Comparison of ENCODE assay signal across 1 cellular context in the genomic region with DNA sequence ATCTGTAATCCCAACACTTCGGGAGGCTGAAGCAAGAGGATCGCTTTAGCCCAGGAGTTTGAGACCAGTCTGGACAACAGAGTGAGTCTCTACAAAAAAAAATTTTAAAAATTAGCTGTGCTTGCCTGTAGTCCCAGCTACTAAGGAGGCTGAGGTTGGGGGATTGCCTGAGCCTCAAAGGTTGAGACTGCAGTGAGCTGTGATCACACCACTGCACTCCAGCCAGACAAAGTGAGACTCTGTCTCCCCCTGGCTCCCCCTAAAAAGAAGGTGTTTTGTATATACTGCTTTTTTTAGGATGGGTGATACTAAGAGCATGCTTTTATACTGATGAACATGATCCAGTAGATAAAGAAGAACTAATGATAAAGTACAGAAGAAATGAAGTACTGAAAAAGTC.
TF ChIP-seq lines count a peak whose summit lies in the region.

No MANE protein-coding gene starts in this region.

TF ChIP-seq in GM12878, 131 proteins besides CTCF, POLR2A, EP300 and RAD21 (continued from another document):
- TF ChIP-seq ETV6 (conservative IDR thresholded peaks at IDR 0.05 in 1 of 2, IDR thresholded peaks at IDR 0.05 in 1 of 2; ENCODE audit: borderline replicate concordance in 1 of 2, low read depth in 1 of 2) = no peak
- TF ChIP-seq CBX3 (IDR thresholded peaks at IDR 0.05; ENCODE audit: borderline replicate concordance, low read depth) = no peak
- TF ChIP-seq, protein P1, sequence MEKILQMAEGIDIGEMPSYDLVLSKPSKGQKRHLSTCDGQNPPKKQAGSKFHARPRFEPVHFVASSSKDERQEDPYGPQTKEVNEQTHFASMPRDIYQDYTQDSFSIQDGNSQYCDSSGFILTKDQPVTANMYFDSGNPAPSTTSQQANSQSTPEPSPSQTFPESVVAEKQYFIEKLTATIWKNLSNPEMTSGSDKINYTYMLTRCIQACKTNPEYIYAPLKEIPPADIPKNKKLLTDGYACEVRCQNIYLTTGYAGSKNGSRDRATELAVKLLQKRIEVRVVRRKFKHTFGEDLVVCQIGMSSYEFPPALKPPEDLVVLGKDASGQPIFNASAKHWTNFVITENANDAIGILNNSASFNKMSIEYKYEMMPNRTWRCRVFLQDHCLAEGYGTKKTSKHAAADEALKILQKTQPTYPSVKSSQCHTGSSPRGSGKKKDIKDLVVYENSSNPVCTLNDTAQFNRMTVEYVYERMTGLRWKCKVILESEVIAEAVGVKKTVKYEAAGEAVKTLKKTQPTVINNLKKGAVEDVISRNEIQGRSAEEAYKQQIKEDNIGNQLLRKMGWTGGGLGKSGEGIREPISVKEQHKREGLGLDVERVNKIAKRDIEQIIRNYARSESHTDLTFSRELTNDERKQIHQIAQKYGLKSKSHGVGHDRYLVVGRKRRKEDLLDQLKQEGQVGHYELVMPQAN (conservative IDR thresholded peaks at IDR 0.05) = no peak
- TF ChIP-seq, protein P2, sequence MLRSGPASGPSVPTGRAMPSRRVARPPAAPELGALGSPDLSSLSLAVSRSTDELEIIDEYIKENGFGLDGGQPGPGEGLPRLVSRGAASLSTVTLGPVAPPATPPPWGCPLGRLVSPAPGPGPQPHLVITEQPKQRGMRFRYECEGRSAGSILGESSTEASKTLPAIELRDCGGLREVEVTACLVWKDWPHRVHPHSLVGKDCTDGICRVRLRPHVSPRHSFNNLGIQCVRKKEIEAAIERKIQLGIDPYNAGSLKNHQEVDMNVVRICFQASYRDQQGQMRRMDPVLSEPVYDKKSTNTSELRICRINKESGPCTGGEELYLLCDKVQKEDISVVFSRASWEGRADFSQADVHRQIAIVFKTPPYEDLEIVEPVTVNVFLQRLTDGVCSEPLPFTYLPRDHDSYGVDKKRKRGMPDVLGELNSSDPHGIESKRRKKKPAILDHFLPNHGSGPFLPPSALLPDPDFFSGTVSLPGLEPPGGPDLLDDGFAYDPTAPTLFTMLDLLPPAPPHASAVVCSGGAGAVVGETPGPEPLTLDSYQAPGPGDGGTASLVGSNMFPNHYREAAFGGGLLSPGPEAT (IDR thresholded peaks at IDR 0.05; ENCODE audit: low read depth) = no peak
- TF ChIP-seq, protein P3, sequence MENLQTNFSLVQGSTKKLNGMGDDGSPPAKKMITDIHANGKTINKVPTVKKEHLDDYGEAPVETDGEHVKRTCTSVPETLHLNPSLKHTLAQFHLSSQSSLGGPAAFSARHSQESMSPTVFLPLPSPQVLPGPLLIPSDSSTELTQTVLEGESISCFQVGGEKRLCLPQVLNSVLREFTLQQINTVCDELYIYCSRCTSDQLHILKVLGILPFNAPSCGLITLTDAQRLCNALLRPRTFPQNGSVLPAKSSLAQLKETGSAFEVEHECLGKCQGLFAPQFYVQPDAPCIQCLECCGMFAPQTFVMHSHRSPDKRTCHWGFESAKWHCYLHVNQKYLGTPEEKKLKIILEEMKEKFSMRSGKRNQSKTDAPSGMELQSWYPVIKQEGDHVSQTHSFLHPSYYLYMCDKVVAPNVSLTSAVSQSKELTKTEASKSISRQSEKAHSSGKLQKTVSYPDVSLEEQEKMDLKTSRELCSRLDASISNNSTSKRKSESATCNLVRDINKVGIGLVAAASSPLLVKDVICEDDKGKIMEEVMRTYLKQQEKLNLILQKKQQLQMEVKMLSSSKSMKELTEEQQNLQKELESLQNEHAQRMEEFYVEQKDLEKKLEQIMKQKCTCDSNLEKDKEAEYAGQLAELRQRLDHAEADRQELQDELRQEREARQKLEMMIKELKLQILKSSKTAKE (IDR thresholded peaks at IDR 0.05; ENCODE audit: low read depth, poor library complexity, severe bottlenecking) = no peak
- no peak for TF ChIP-seq GATAD2B (conservative IDR thresholded peaks at IDR 0.05; ENCODE audit: low read depth)
- no peak for TF ChIP-seq ZNF217 (IDR thresholded peaks at IDR 0.05)
- TF ChIP-seq RB1 (IDR thresholded peaks at IDR 0.05; ENCODE audit: borderline replicate concordance) = no peak
- no peak for TF ChIP-seq ZNF207 (IDR thresholded peaks at IDR 0.05; ENCODE audit: borderline replicate concordance)
- no peak for TF ChIP-seq CREB1 (IDR thresholded peaks at IDR 0.05; ENCODE audit: low read depth)
- no peak for TF ChIP-seq IRF5 (IDR thresholded peaks at IDR 0.05; ENCODE audit: borderline replicate concordance)
- no peak for TF ChIP-seq NFYA (IDR thresholded peaks at IDR 0.05; ENCODE audit: borderline replicate concordance, low read depth, low read length)
- no peak for TF ChIP-seq ASH2L (IDR thresholded peaks at IDR 0.05; ENCODE audit: borderline replicate concordance, low read depth)
- no peak for TF ChIP-seq CHD1 (IDR thresholded peaks at IDR 0.05; ENCODE audit: low read depth, low read length)
- no peak for TF ChIP-seq RUNX3 (IDR thresholded peaks at IDR 0.05; ENCODE audit: low read length)
- TF ChIP-seq DPF2 (IDR thresholded peaks at IDR 0.05) = no peak
- no peak for TF ChIP-seq BHLHE40 (IDR thresholded peaks at IDR 0.05; ENCODE audit: borderline replicate concordance in 1 of 2, low read depth in 2 of 2, low read length in 1 of 2)
- TF ChIP-seq YY1 (IDR thresholded peaks at IDR 0.05; ENCODE audit: low read depth, low read length) = no peak
TF ChIP-seq in GM12878: peak in this region for 0.
